In the genomic region with DNA sequence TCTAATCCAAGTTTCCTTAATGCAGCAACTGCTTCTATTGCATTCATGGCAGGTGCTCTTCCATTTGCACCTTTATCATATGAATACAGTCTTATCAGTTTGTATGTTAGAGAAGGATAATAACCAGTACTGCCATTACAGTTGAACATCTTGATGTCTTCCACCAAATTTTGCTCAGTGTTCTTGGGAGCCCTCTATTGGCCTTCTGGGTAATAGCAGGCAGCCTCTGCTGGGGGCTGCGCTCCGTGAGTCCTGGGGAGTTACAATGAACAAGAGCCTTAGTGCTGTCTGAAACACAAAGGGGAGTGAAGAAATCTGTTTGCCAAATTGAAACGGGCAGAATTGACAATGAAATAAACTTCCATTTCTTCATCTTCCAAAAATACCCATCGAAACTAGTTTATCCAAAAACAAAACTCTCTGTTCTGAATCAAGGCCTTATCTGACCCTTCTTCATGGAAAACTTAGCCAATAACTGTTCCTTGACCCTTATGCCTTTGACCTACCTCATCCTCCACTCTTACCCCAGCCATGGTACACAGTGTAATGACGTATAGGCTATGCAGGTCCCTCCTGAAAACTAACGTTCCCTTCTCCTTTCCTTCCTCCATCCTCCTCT, we compare ENCODE assay signal across 9 cellular contexts.
DNase-seq lines count a peak whose midpoint lies in the region; ATAC-seq, FAIRE-seq and TF ChIP-seq lines count a peak whose summit lies in the region.
"Had no signal": no experiment of that assay in that cellular context is flagged by ENCODE, and none has a peak within 500 bp of the region (broad histone marks: within the 10 kb centered on the region; RNA-seq: fewer than 3 reads in every experiment).

No MANE protein-coding gene starts in this region.

- peaks cover 27% of the 10 kb centered on the region for H3K27me3 Mint-ChIP-seq in activated T-cell treated with anti-CD3 and anti-CD28 coated beads, Interleukin-2, amount 50 U/mL, for 72 hours (ENCODE audit: low read depth)

- H3K4me3 ChIP-seq in A549 = no peak overlapping the region
- no peak overlapping the region for H3K4me3 ChIP-seq in left ventricle myocardium inferior

- no peaks in the 10 kb centered on the region for H3K36me3 ChIP-seq in left ventricle myocardium inferior

- H3K36me3 Mint-ChIP-seq in activated T-cell treated with anti-CD3 and anti-CD28 coated beads, Interleukin-2, amount 50 U/mL, for 72 hours (ENCODE audit: insufficient read depth in 2 of 2) = peaks cover 0 to 2% of the 10 kb centered on the region in 2 donors

- H3K4me1 ChIP-seq in A549 (no peaks in the 10 kb centered on the region), left ventricle myocardium inferior (no peaks in the 10 kb centered on the region)

- no peak overlapping the region for H3K4me2 ChIP-seq in A549

- 13% methylated on average over 6 of the region's 6 CpGs for WGBS in A549 (ENCODE audit: missing lambda C conversion rate)

- TF ChIP-seq CTCF in A549 (IDR thresholded peaks at IDR 0.05) = peak; percentile 83
- peak; percentile 90 for TF ChIP-seq CTCF in left ventricle myocardium inferior (IDR thresholded peaks at IDR 0.05; ENCODE audit: borderline replicate concordance)

- DNase-seq in A549 (ENCODE audit: low read depth in 1 of 2, low spot score in 1 of 2) (peak; percentile 21 to 35), GDM1 (lab: John Stamatoyannopoulos, UW) (peak; percentile 18), NCI-H1417 treated with DMSO at 0.1 percent for 48 hours (lab: John Stamatoyannopoulos, UW) (peak; percentile 59), left ventricle myocardium inferior (no peak), smooth muscle cell of the brain vasculature (ENCODE audit: low read depth, low spot score) (peak; percentile 18), NCI-H524 treated with DMSO at 0.1 percent for 48 hours (lab: John Stamatoyannopoulos, UW) (no peak), posterior vena cava (ENCODE audit: low spot score) (no peak)
- DNase-seq in activated T-cell treated with anti-CD3 and anti-CD28 coated beads, Interleukin-2, amount 50 U/mL, for 72 hours = peak; percentile 15 to 22

- H3K27me3 ChIP-seq in left ventricle myocardium inferior (ENCODE audit: low read depth) = peaks cover 62% of the 10 kb centered on the region

- H3K4me1 Mint-ChIP-seq in activated T-cell treated with anti-CD3 and anti-CD28 coated beads, Interleukin-2, amount 50 U/mL, for 72 hours (ENCODE audit: low read depth) = no peaks in the 10 kb centered on the region
- H3K4me1 Mint-ChIP-seq: central memory CD8-positive, alpha-beta T cell had no signal

- peak; percentile 85 for TF ChIP-seq RAD21 in A549 (conservative IDR thresholded peaks at IDR 0.05 in 1 of 2, IDR thresholded peaks at IDR 0.05 in 1 of 2)

- TF ChIP-seq POLR2A in A549 (IDR thresholded peaks at IDR 0.05; ENCODE audit: low read length) = no peak

- POLR2A ChIA-PET in A549 (lab: Yijun Ruan, JAX) = no interaction called here

- no peak overlapping the region for H3K27ac Mint-ChIP-seq in activated T-cell treated with anti-CD3 and anti-CD28 coated beads, Interleukin-2, amount 50 U/mL, for 72 hours

- H3K27ac ChIP-seq in A549 (no peak overlapping the region), left ventricle myocardium inferior (replicated peaks) (no peak overlapping the region)

- FAIRE-seq in A549 (lab: Jason Lieb, UNC) = peak; percentile 84

- intact Hi-C loops in left ventricle myocardium inferior (cut with micrococcal nuclease) (loop anchor here (5.0 kb wide), 1 partner anchor 879 kb away; no protein-coding TSS in a partner anchor), posterior vena cava (cut with DNase I) (no loop called here)

- H3K4me3 Mint-ChIP-seq in activated T-cell treated with anti-CD3 and anti-CD28 coated beads, Interleukin-2, amount 50 U/mL, for 72 hours = no peak overlapping the region
- H3K4me3 Mint-ChIP-seq: central memory CD8-positive, alpha-beta T cell had no signal

- H3K9me3 ChIP-seq in A549 = peaks cover 4% of the 10 kb centered on the region; the same call in 1 of the 3 replicates
- H3K9me3 ChIP-seq in left ventricle myocardium inferior (replicated peaks) = peaks cover 21% of the 10 kb centered on the region

- CTCF ChIA-PET in A549 (lab: Yijun Ruan, JAX) = interaction anchor here (0.6 to 4.4 kb wide), 25 partner anchors 10 to 1540 kb away, joined by 3 to 22 read pairs (median 3); no protein-coding TSS in a partner anchor

- peaks cover 6 to 7% of the 10 kb centered on the region in 2 donors for H3K9me3 Mint-ChIP-seq in activated T-cell treated with anti-CD3 and anti-CD28 coated beads, Interleukin-2, amount 50 U/mL, for 72 hours

- no peak for TF ChIP-seq EP300 in A549 (IDR thresholded peaks at IDR 0.05)

- ATAC-seq in A549 = peak; percentile 74 to 88; a peak in 5 of 6 replicates
- ATAC-seq in activated T-cell treated with anti-CD3 and anti-CD28 coated beads, Interleukin-2, amount 50 U/mL, for 72 hours (replicated peaks in 1 of 2) = no peak

TF ChIP-seq in A549, 52 proteins besides CTCF, POLR2A, EP300 and RAD21:
- TF ChIP-seq CBX2 (IDR thresholded peaks at IDR 0.05; ENCODE audit: borderline replicate concordance, low read depth) (no peak), SMC3 (IDR thresholded peaks at IDR 0.05) (peak; percentile 84)

Comparison
In these comparisons a context has a peak if more than half of its experiments do, and no peak if none do; other contexts are left out.
1. ATAC-seq: peak in A549 (2 of 2); none in activated T-cell treated with anti-CD3 and anti-CD28 coated beads, Interleukin-2, amount 50 U/mL, for 72 hours (0 of 2).
2. DNase-seq: peak in A549 (2 of 2), GDM1 (single experiment), NCI-H1417 treated with DMSO at 0.1 percent for 48 hours (single experiment), activated T-cell treated with anti-CD3 and anti-CD28 coated beads, Interleukin-2, amount 50 U/mL, for 72 hours (2 of 2) and smooth muscle cell of the brain vasculature (single experiment); none in left ventricle myocardium inferior (single experiment), NCI-H524 treated with DMSO at 0.1 percent for 48 hours (single experiment) and posterior vena cava (single experiment).